In the genomic region with DNA sequence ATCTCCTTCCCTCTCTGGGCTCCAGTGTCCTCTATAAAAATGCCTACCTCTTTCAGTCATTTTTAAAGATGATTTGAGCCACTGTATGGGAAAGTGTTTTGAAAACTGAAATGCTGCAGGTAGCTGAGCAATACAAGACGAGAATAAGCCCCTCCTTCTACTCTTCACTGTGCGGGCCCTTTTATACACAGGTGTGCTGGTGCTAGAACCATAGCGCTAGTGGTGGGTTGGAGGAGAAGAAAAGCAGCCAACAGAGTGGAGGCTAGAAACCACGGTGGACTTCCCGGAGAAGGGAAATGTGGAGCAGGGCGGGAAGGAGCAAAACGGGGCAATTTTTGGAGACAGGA, we compare ENCODE assay signal across 1 cellular context.
TF ChIP-seq lines count a peak whose summit lies in the region.

No MANE protein-coding gene starts in this region.

TF ChIP-seq in IMR-90, 13 proteins besides CTCF, POLR2A, EP300 and RAD21 (continued from another document):
- TF ChIP-seq MAZ (IDR thresholded peaks at IDR 0.05; ENCODE audit: borderline replicate concordance, low read depth, low read length) (no peak), CEBPB (IDR thresholded peaks at IDR 0.05; ENCODE audit: low read depth, low read length) (no peak), MXI1 (IDR thresholded peaks at IDR 0.05; ENCODE audit: borderline replicate concordance, low read depth, low read length) (no peak), RCOR1 (IDR thresholded peaks at IDR 0.05; ENCODE audit: insufficient replicate concordance, low read length) (no peak), FOS (IDR thresholded peaks at IDR 0.05; ENCODE audit: low read depth, low read length) (no peak), SMC3 (IDR thresholded peaks at IDR 0.05; ENCODE audit: low read depth, low read length) (no peak), BHLHE40 (IDR thresholded peaks at IDR 0.05; ENCODE audit: low read depth, low read length) (no peak), NFE2L2 (IDR thresholded peaks at IDR 0.05; ENCODE audit: low read depth, low read length) (no peak), MAFK (IDR thresholded peaks at IDR 0.05; ENCODE audit: low read depth, low read length) (no peak), RFX5 (IDR thresholded peaks at IDR 0.05; ENCODE audit: low read depth, low read length) (no peak), CHD1 (IDR thresholded peaks at IDR 0.05; ENCODE audit: low read depth, low read length) (no peak), USF2 (IDR thresholded peaks at IDR 0.05; ENCODE audit: low read depth, low read length) (no peak)
